ENCODE assay signal across 23 cellular contexts in genomic region chr12:56914724-56915123, GRCh38. TPM values are rescaled to one million over a fixed set of nuclear protein-coding genes. Genes with fewer than 3 reads are reported as not detected.
A peak's percentile ranks its signal among the peaks of the same experiment; 100 is the strongest.
DNase-seq lines count a peak whose midpoint lies in the region; ATAC-seq, FAIRE-seq and TF ChIP-seq lines count a peak whose summit lies in the region.
"Had no signal": no experiment of that assay in that cellular context is flagged by ENCODE, and none has a peak within 500 bp of the region (broad histone marks: within the 10 kb centered on the region; RNA-seq: fewer than 3 reads in every experiment).

No MANE protein-coding gene starts in this region.

- no peaks in the 10 kb centered on the region for H3K9me3 ChIP-seq in right lobe of liver
- H3K9me3 ChIP-seq in CD8-positive, alpha-beta T cell (ENCODE audit: low read length): no peaks in the 10 kb centered on the region

- DNase-seq in endothelial cell (ENCODE audit: low spot score) (no peak), left lobe of liver (ENCODE audit: low spot score) (no peak), right lobe of liver (no peak), urothelium cell line (ENCODE audit: low spot score) (no peak), cerebellar cortex (ENCODE audit: low spot score) (no peak)
- DNase-seq in CD8-positive, alpha-beta T cell: no peak
- no peak for DNase-seq in effector CD8-positive, alpha-beta T cell (lab: John Stamatoyannopoulos, UW)
- DNase-seq: C1 segment of cervical spinal cord; CD4-positive, CD25-positive, alpha-beta regulatory T cell; CD8-positive, alpha-beta memory T cell; DMS 273 treated with DMSO at 0.1 percent for 48 hours; DMS79; EL; GDM1; H9 had no signal

- peak; percentile 70 for ATAC-seq in left lobe of liver
- peak; percentile 54 to 90 (median 84) for ATAC-seq in right lobe of liver
- no peak for ATAC-seq in CD8-positive, alpha-beta T cell
- ATAC-seq: GM12878, GM23338, HCT116 had no signal

- POLR2A ChIA-PET in CD8-positive, alpha-beta T cell (lab: Charles Lee): no interaction called here

- no peaks in the 10 kb centered on the region for H3K27me3 ChIP-seq in right lobe of liver
- no peaks in the 10 kb centered on the region for H3K27me3 ChIP-seq in CD8-positive, alpha-beta T cell (ENCODE audit: insufficient read depth, low read length)

- H3K27ac ChIP-seq in right lobe of liver: peak overlapping the region in 2 of 3 donors; percentile 35 to 82
- no peak overlapping the region for H3K27ac ChIP-seq in CD8-positive, alpha-beta T cell (ENCODE audit: low read depth, low read length)

- TF ChIP-seq POLR2A in right lobe of liver (IDR thresholded peaks at IDR 0.05): no peak

- H3K36me3 Mint-ChIP-seq in endothelial cell (ENCODE audit: low read depth, unreplicated experiment): peaks cover 4% of the 10 kb centered on the region
- H3K36me3 Mint-ChIP-seq in CD8-positive, alpha-beta T cell: no peaks in the 10 kb centered on the region

- H3K9me3 Mint-ChIP-seq in endothelial cell (ENCODE audit: unreplicated experiment): peaks cover 12% of the 10 kb centered on the region
- peaks cover 6% of the 10 kb centered on the region for H3K9me3 Mint-ChIP-seq in CD8-positive, alpha-beta T cell

- no peaks in the 10 kb centered on the region for H3K36me3 ChIP-seq in right lobe of liver
- H3K36me3 ChIP-seq in CD8-positive, alpha-beta T cell (ENCODE audit: insufficient read depth, low read length): no peaks in the 10 kb centered on the region

- intact Hi-C loops in right lobe of liver (cut with DNase I): no loop called here
- intact Hi-C loops in CD8-positive, alpha-beta T cell (cut with DNase I, micrococcal nuclease): no loop called here

- H3K27ac Mint-ChIP-seq in endothelial cell (ENCODE audit: unreplicated experiment): no peak overlapping the region
- H3K27ac Mint-ChIP-seq in CD8-positive, alpha-beta T cell: no peak overlapping the region
- H3K27ac Mint-ChIP-seq: CD4-positive, CD25-positive, alpha-beta regulatory T cell; CD8-positive, alpha-beta memory T cell; GM23338; H9 had no signal

- no peak overlapping the region for H3K4me3 ChIP-seq in right lobe of liver
- H3K4me3 ChIP-seq in CD8-positive, alpha-beta T cell (ENCODE audit: low read depth, low read length): no peak overlapping the region
- H3K4me3 ChIP-seq: GM12878, GM23338 had no signal

- CTCF ChIA-PET in CD8-positive, alpha-beta T cell (lab: Charles Lee): interaction anchor here (0.8 kb wide), 1 partner anchor 73 kb away, joined by 3 read pairs; no protein-coding TSS in a partner anchor

- H3K4me3 Mint-ChIP-seq in endothelial cell (ENCODE audit: unreplicated experiment): peak overlapping the region; percentile 23
- no peak overlapping the region for H3K4me3 Mint-ChIP-seq in CD8-positive, alpha-beta T cell
- H3K4me3 Mint-ChIP-seq: CD4-positive, CD25-positive, alpha-beta regulatory T cell; CD8-positive, alpha-beta memory T cell; GM23338; H9 had no signal

- no peaks in the 10 kb centered on the region for H3K4me1 Mint-ChIP-seq in endothelial cell (ENCODE audit: unreplicated experiment)
- no peaks in the 10 kb centered on the region for H3K4me1 Mint-ChIP-seq in CD8-positive, alpha-beta T cell (ENCODE audit: low read depth)
- H3K4me1 Mint-ChIP-seq: CD4-positive, CD25-positive, alpha-beta regulatory T cell; CD8-positive, alpha-beta memory T cell; GM23338; H9 had no signal

- H3K27me3 Mint-ChIP-seq in endothelial cell (ENCODE audit: unreplicated experiment): no peaks in the 10 kb centered on the region
- H3K27me3 Mint-ChIP-seq in CD8-positive, alpha-beta T cell (ENCODE audit: low read depth): peaks cover 13% of the 10 kb centered on the region

- WGBS in right lobe of liver (ENCODE audit: insufficient coverage, low coverage, low lambda C conversion rate, missing lambda C conversion rate): 27% methylated on average over 3 of the region's 3 CpGs

- FAIRE-seq in urothelium cell line (lab: Jason Lieb, UNC): peak; percentile 44
- FAIRE-seq: D721Med, GM12878, GM19239 had no signal

- peaks cover 0 to 29% (median 12%) of the 10 kb centered on the region in 4 donors for H3K4me1 ChIP-seq in right lobe of liver
- no peaks in the 10 kb centered on the region for H3K4me1 ChIP-seq in CD8-positive, alpha-beta T cell (ENCODE audit: insufficient read depth, low read length)

- TF ChIP-seq CTCF in endothelial cell (IDR thresholded peaks at IDR 0.05; ENCODE audit: unreplicated experiment) (no peak), right lobe of liver (IDR thresholded peaks at IDR 0.05) (no peak)
- TF ChIP-seq CTCF in CD8-positive, alpha-beta T cell (IDR thresholded peaks at IDR 0.05): no peak

RNA-seq across cellular contexts. Expression of gene SDR9C7, which starts 19.5 kb away (rescaled TPM):
- total RNA-seq in endothelial cell (ENCODE audit: unreplicated experiment) (not detected), left lobe of liver (not detected), right lobe of liver (not detected)
- total RNA-seq in CD8-positive, alpha-beta T cell: not detected
- total RNA-seq: A172; A673; CD4-positive, CD25-positive, alpha-beta regulatory T cell; CD8-positive, alpha-beta memory T cell; GM12878; GM23338; H9 had no signal

RNA-seq across cellular contexts. Expression of gene RDH16, which starts 42.7 kb away (rescaled TPM):
- total RNA-seq in endothelial cell (ENCODE audit: unreplicated experiment) (0.82 TPM), left lobe of liver (162 TPM), right lobe of liver (100 to 1,000 TPM in 4 of 6 experiments, 10 to 100 TPM in 2; 84.6 to 481 (median 147) TPM)
- under 1 TPM; 0.33 to 0.60 TPM for total RNA-seq in CD8-positive, alpha-beta T cell
- total RNA-seq: A172, H4 had no signal

Comparison
In these comparisons a context has a peak if more than half of its experiments do, and no peak if none do; other contexts are left out.
1. RNA of gene RDH16, which starts 42.7 kb away (total RNA-seq): 162 TPM in left lobe of liver (single experiment) and 84.6 to 481 TPM in right lobe of liver; 0.82 TPM in endothelial cell (single experiment) and 0.33 to 0.60 TPM in CD8-positive, alpha-beta T cell; every median in the first group is over 10 times any median in the second.